ENCODE assay signal across 8 cellular contexts in the genomic region with DNA sequence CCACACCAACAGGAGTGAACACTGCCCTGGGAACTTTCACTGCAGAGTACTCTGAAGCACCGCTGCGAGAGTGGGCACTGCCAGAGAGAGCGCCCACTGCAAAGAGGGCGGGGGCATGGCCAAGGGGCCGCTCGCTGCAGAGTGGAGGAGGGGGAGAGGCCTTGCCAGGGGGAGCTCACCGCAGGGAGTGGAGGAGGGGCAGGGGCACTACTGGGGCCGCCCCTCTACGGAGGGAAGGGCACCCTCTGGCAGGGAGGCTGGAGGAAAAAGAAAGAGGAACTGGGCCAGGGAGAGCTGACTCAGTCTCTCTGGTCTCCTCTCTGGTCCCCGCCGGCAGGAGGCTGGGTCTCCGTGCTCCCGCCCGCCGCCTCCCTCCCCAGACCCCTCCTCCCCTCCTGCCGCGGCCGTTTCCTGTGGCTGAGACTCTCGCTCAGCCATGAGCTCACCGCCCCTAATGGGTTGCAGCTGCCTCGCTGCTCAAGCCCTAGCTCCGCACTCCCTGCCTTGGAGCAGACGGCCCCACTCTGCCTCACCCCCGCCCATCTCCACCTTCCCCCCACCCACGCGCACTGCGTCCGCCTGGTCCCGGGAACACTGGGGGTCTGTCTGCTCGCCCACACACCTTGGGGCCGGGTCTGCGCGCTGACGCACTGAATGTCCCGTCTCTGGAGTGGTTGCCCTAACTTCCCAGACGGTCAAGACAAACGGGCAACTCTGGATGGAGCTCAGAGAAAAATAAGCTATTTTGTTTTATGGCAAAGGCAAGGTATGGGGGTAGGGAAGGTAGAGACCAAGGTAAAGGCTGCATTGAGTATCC. TPM values are rescaled to one million over a fixed set of nuclear protein-coding genes. Genes with fewer than 3 reads are reported as not detected.
A peak's percentile ranks its signal among the peaks of the same experiment; 100 is the strongest.
DNase-seq lines count a peak whose midpoint lies in the region; ATAC-seq and TF ChIP-seq lines count a peak whose summit lies in the region.

No MANE protein-coding gene starts in this region.

- peak overlapping the region; percentile 89 for H3K4me2 ChIP-seq in DND-41 (ENCODE audit: insufficient read depth, low read length)
- H3K4me2 ChIP-seq in OCI-LY3 (ENCODE audit: low read length), result peak overlapping the region; percentile 93
- peak overlapping the region; percentile 84 for H3K4me2 ChIP-seq in neuronal stem cell (ENCODE audit: insufficient read depth, low read length, poor library complexity, severe bottlenecking)

- H3K27ac Mint-ChIP-seq in activated naive CD8-positive, alpha-beta T cell treated with anti-CD3 and anti-CD28 coated beads for 36 hours, result no peak overlapping the region

- H3K36me3 ChIP-seq in DND-41 (ENCODE audit: insufficient read depth, low read length), result no peaks in the 10 kb centered on the region
- H3K36me3 ChIP-seq in HUES64 (ENCODE audit: insufficient read depth, low read length), result peaks cover 41% of the 10 kb centered on the region
- H3K36me3 ChIP-seq in OCI-LY3 (replicated peaks; ENCODE audit: low read depth, low read length), result no peaks in the 10 kb centered on the region
- H3K36me3 ChIP-seq in neuronal stem cell (replicated peaks in 1 of 2; ENCODE audit: control insufficient read depth in 2 of 2, insufficient read depth in 2 of 2, low read length in 2 of 2), result peaks cover 31 to 43% of the 10 kb centered on the region in 2 donors

- H3K79me2 ChIP-seq in DND-41 (ENCODE audit: insufficient read depth, low read length), result no peaks in the 10 kb centered on the region
- no peaks in the 10 kb centered on the region for H3K79me2 ChIP-seq in OCI-LY3 (ENCODE audit: low read length)

- peak; percentile 79 for DNase-seq in DND-41
- peak; percentile 44 for DNase-seq in activated naive CD8-positive, alpha-beta T cell treated with anti-CD3 and anti-CD28 coated beads for 36 hours
- DNase-seq in head of caudate nucleus, result peak; percentile 43 to 93 (median 74)
- DNase-seq in neuronal stem cell (ENCODE audit: low spot score), result peak; percentile 74
- no peak for DNase-seq in NK-92 (lab: John Stamatoyannopoulos, UW; ENCODE audit: unreplicated experiment)

- ATAC-seq in DND-41 (ENCODE audit: insufficient read depth, low read depth), result peak; percentile 85
- ATAC-seq in GM21526 (IDR thresholded peaks at IDR 0.05; ENCODE audit: low FRiP score, unreplicated experiment), result peak; percentile 67

- intact Hi-C loops in head of caudate nucleus (cut with DNase I), result no loop called here

- peak overlapping the region; percentile 50 for H3K23ac ChIP-seq in neuronal stem cell (ENCODE audit: low read depth, low read length, poor library complexity)

- H2BK12ac ChIP-seq in neuronal stem cell (ENCODE audit: low read length), result peak overlapping the region; percentile 27

- H3K36me3 Mint-ChIP-seq in activated naive CD8-positive, alpha-beta T cell treated with anti-CD3 and anti-CD28 coated beads for 36 hours, result no peaks in the 10 kb centered on the region

- H3K4me1 ChIP-seq in DND-41 (ENCODE audit: insufficient read depth, low read length) (peaks cover 23% of the 10 kb centered on the region), HUES64 (ENCODE audit: insufficient read depth, low read length) (peaks cover 14% of the 10 kb centered on the region), OCI-LY3 (ENCODE audit: low read length) (peaks cover 37% of the 10 kb centered on the region), neuronal stem cell (ENCODE audit: control insufficient read depth in 2 of 2, insufficient read depth in 1 of 2, low read depth in 1 of 2, low read length in 2 of 2) (peaks cover 9 to 14% of the 10 kb centered on the region in 2 donors)

- peaks cover 28% of the 10 kb centered on the region for H3K4me1 Mint-ChIP-seq in activated naive CD8-positive, alpha-beta T cell treated with anti-CD3 and anti-CD28 coated beads for 36 hours

- H3K9me3 ChIP-seq in DND-41 (ENCODE audit: insufficient read depth, low read length, severe bottlenecking), result no peaks in the 10 kb centered on the region
- H3K9me3 ChIP-seq in HUES64 (ENCODE audit: insufficient read depth, low read depth, low read length), result no peaks in the 10 kb centered on the region
- no peaks in the 10 kb centered on the region for H3K9me3 ChIP-seq in OCI-LY3 (ENCODE audit: insufficient read depth, low read length)
- no peaks in the 10 kb centered on the region for H3K9me3 ChIP-seq in neuronal stem cell (replicated peaks in 1 of 2; ENCODE audit: control insufficient read depth in 2 of 2, insufficient read depth in 1 of 2, low read depth in 1 of 2, low read length in 2 of 2)

- H4K20me1 ChIP-seq in DND-41 (ENCODE audit: insufficient read depth, low read length) (peaks cover 24% of the 10 kb centered on the region; the same call in 1 of the 2 replicates), OCI-LY3 (ENCODE audit: insufficient read depth, low read length) (no peaks in the 10 kb centered on the region)

- TF ChIP-seq CTCF in DND-41 (IDR thresholded peaks at IDR 0.05; ENCODE audit: borderline replicate concordance, extremely low read depth, low read length, poor library complexity, severe bottlenecking), result no peak
- no peak for TF ChIP-seq CTCF in OCI-LY3 (IDR thresholded peaks at IDR 0.05; ENCODE audit: low read depth, low read length)

- H3K9me3 Mint-ChIP-seq in activated naive CD8-positive, alpha-beta T cell treated with anti-CD3 and anti-CD28 coated beads for 36 hours, result no peaks in the 10 kb centered on the region

- H3K27ac ChIP-seq in DND-41 (ENCODE audit: low read length), result no peak overlapping the region
- H3K27ac ChIP-seq in HUES64 (ENCODE audit: low read depth, low read length), result peak overlapping the region; percentile 90
- H3K27ac ChIP-seq in OCI-LY3 (ENCODE audit: low read length), result peak overlapping the region; percentile 65
- peak overlapping the region; percentile 94 for H3K27ac ChIP-seq in neuronal stem cell (replicated peaks; ENCODE audit: low read length)

- H4K91ac ChIP-seq in neuronal stem cell (ENCODE audit: low read depth, low read length, poor library complexity), result peak overlapping the region; percentile 93

- H3K4ac ChIP-seq in neuronal stem cell (ENCODE audit: low read length), result peak overlapping the region; percentile 4

- H3K9ac ChIP-seq in DND-41 (ENCODE audit: low read depth, low read length), result peak overlapping the region; percentile 47
- peak overlapping the region; percentile 69 for H3K9ac ChIP-seq in HUES64 (ENCODE audit: low read depth, low read length)
- peak overlapping the region; percentile 89 for H3K9ac ChIP-seq in OCI-LY3 (ENCODE audit: low read length)
- H3K9ac ChIP-seq in neuronal stem cell (ENCODE audit: low read depth, low read length, poor library complexity), result peak overlapping the region; percentile 95

- peak overlapping the region; percentile 99 for H3K18ac ChIP-seq in neuronal stem cell (ENCODE audit: low read length)

- H3K4me3 ChIP-seq in DND-41 (ENCODE audit: low read depth in 1 of 2, low read length in 2 of 2) (peak overlapping the region; percentile 17 to 58; a peak in 3 of 4 replicates), HUES64 (ENCODE audit: low read length) (peak overlapping the region; percentile 80), OCI-LY3 (ENCODE audit: low read length) (peak overlapping the region; percentile 84), neuronal stem cell (ENCODE audit: low read length in 2 of 2) (peak overlapping the region; percentile 59 to 85)

- H2BK15ac ChIP-seq in neuronal stem cell (ENCODE audit: low read length), result peak overlapping the region; percentile 90

- H2AFZ ChIP-seq in DND-41 (ENCODE audit: low read depth, low read length) (peak overlapping the region; percentile 45), OCI-LY3 (ENCODE audit: low read depth, low read length) (no peak overlapping the region; the same call in 1 of the 2 replicates), neuronal stem cell (ENCODE audit: low read length) (peak overlapping the region; percentile 72)

- H3K79me1 ChIP-seq in neuronal stem cell (ENCODE audit: low read depth, low read length), result peaks cover 7% of the 10 kb centered on the region

- H2BK120ac ChIP-seq in neuronal stem cell (ENCODE audit: low read depth, low read length), result peak overlapping the region; percentile 95

- H3K27me3 ChIP-seq in DND-41 (ENCODE audit: insufficient read depth, low read length, poor library complexity) (peaks cover 59% of the 10 kb centered on the region), HUES64 (ENCODE audit: insufficient read depth, low read length) (peaks cover 17% of the 10 kb centered on the region), OCI-LY3 (ENCODE audit: low read depth, low read length) (peaks cover 27% of the 10 kb centered on the region), neuronal stem cell (ENCODE audit: control insufficient read depth in 3 of 3, insufficient read depth in 3 of 3, low read depth in 1 of 3, low read length in 3 of 3) (no peaks in the 10 kb centered on the region)

- H3K14ac ChIP-seq in neuronal stem cell (ENCODE audit: low read length), result peak overlapping the region; percentile 10

- no peak overlapping the region for H4K8ac ChIP-seq in neuronal stem cell (ENCODE audit: low read depth, low read length)

- whole genome bisulfite sequencing in HUES64, result under 1% methylated on average over 37 of the region's 37 CpGs
- WGBS in neuronal stem cell (ENCODE audit: extremely low coverage in 2 of 2, insufficient read length in 2 of 2, insufficient replicate concordance in 1 of 2), 2 donors, result no CpG with 5 or more reads among the region's 37 CpGs

- peak overlapping the region; percentile 99 for H2BK5ac ChIP-seq in neuronal stem cell (ENCODE audit: low read length)

- H3K4me3 Mint-ChIP-seq in activated naive CD8-positive, alpha-beta T cell treated with anti-CD3 and anti-CD28 coated beads for 36 hours, result peak overlapping the region; percentile 73

- peak overlapping the region; percentile 93 for H2AK5ac ChIP-seq in neuronal stem cell (ENCODE audit: low read depth, low read length)

- H3K27me3 Mint-ChIP-seq in activated naive CD8-positive, alpha-beta T cell treated with anti-CD3 and anti-CD28 coated beads for 36 hours, result peaks cover 66% of the 10 kb centered on the region

RNA-seq across cellular contexts. Expression of a gene that starts 1.3 kb away (rescaled TPM):
- 43.1 TPM for polyA plus RNA-seq in HUES64 (2013, experiment 1 of 2)
- polyA plus RNA-seq in HUES64 (2013, experiment 2 of 2), result 44.1 TPM
- total RNA-seq in activated naive CD8-positive, alpha-beta T cell treated with anti-CD3 and anti-CD28 coated beads for 36 hours, result under 1 TPM in 1 of 2 experiments, not detected in 1; 0.21 TPM
- 34.7 TPM for polyA plus RNA-seq in neuronal stem cell (2013, experiment 1 of 2)
- 34.1 TPM for polyA plus RNA-seq in neuronal stem cell (2013, experiment 2 of 2)

RNA-seq across cellular contexts. Expression of a gene that starts 13.8 kb away (rescaled TPM):
- polyA plus RNA-seq in HUES64 (2013, experiment 1 of 2), result not detected
- polyA plus RNA-seq in HUES64 (2013, experiment 2 of 2), result not detected
- total RNA-seq in activated naive CD8-positive, alpha-beta T cell treated with anti-CD3 and anti-CD28 coated beads for 36 hours, result not detected
- not detected for polyA plus RNA-seq in neuronal stem cell (2013, experiment 1 of 2)
- polyA plus RNA-seq in neuronal stem cell (2013, experiment 2 of 2), result not detected

RNA-seq across cellular contexts. Expression of a gene that starts 27.0 kb away (rescaled TPM):
- 83.6 TPM for polyA plus RNA-seq in HUES64 (2013, experiment 1 of 2)
- 87.7 TPM for polyA plus RNA-seq in HUES64 (2013, experiment 2 of 2)
- 1 to 10 TPM; 6.9 to 8.6 TPM for total RNA-seq in activated naive CD8-positive, alpha-beta T cell treated with anti-CD3 and anti-CD28 coated beads for 36 hours
- polyA plus RNA-seq in neuronal stem cell (2013, experiment 1 of 2), result 197 TPM
- polyA plus RNA-seq in neuronal stem cell (2013, experiment 2 of 2), result 195 TPM

RNA-seq across cellular contexts. Expression of a gene that starts 29.3 kb away (rescaled TPM):
- not detected for polyA plus RNA-seq in HUES64 (2013, experiment 1 of 2)
- not detected for polyA plus RNA-seq in HUES64 (2013, experiment 2 of 2)
- not detected for total RNA-seq in activated naive CD8-positive, alpha-beta T cell treated with anti-CD3 and anti-CD28 coated beads for 36 hours
- polyA plus RNA-seq in neuronal stem cell (2013, experiment 1 of 2), result not detected
- polyA plus RNA-seq in neuronal stem cell (2013, experiment 2 of 2), result not detected

RNA-seq across cellular contexts. Expression of a gene that starts 29.4 kb away (rescaled TPM):
- polyA plus RNA-seq in HUES64 (2013, experiment 1 of 2), result 1.5 TPM
- 0.63 TPM for polyA plus RNA-seq in HUES64 (2013, experiment 2 of 2)
- not detected for total RNA-seq in activated naive CD8-positive, alpha-beta T cell treated with anti-CD3 and anti-CD28 coated beads for 36 hours
- 2.3 TPM for polyA plus RNA-seq in neuronal stem cell (2013, experiment 1 of 2)
- 2.2 TPM for polyA plus RNA-seq in neuronal stem cell (2013, experiment 2 of 2)
